In the genomic region with DNA sequence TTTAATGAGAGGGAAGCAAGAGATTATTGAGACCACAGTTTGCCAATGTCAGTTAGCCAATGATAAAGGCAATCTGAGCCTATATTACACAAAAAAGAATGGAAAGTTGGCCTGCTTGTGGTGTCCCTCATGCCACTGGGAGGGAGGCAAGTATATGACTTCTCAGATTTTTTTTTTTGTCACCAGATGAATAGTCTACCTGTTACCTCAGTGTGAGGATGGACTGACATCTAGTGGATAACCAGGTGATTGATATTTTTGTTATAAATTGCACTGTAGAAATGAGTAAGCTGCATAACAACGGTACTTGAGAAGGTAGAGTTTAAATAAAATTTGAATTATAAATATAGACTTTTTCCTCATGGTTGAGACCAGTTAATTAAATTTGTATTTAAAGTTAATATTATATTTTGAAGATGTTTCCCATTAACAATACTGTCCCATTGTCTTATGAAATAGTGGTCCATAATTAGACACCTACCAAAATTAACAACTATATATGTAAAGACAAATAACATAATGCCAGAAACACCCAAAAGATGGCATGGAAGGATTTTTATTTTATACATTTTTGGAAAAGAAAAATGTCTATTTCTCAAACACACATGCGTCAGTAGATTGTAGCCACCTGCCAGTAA, we compare ENCODE assay signal across 2 cellular contexts.
TF ChIP-seq lines count a peak whose summit lies in the region.

No MANE protein-coding gene starts in this region.

TF ChIP-seq in HEK293, 187 proteins besides CTCF, POLR2A, EP300 and RAD21 (continued from another document):
- TF ChIP-seq ZNF654 (tag by site-specific recombination; IDR thresholded peaks at IDR 0.05; ENCODE audit: low read depth): peak; percentile 60
TF ChIP-seq in HEK293: peak in this region for 1.

TF ChIP-seq in H1, 55 proteins besides CTCF, POLR2A, EP300 and RAD21 (continued from another document):
- TF ChIP-seq CHD7 (IDR thresholded peaks at IDR 0.05; ENCODE audit: insufficient replicate concordance, low read length): no peak
- TF ChIP-seq SP4 (IDR thresholded peaks at IDR 0.05; ENCODE audit: low read length): no peak
- no peak for TF ChIP-seq SIN3A (conservative IDR thresholded peaks at IDR 0.05 in 1 of 2, IDR thresholded peaks at IDR 0.05 in 1 of 2; ENCODE audit: low read depth in 1 of 2, low read length in 2 of 2)
- TF ChIP-seq RNF2 (IDR thresholded peaks at IDR 0.05; ENCODE audit: borderline replicate concordance, low read depth, low read length, missing control alignments, poor library complexity, severe bottlenecking): no peak
- no peak for TF ChIP-seq BACH1 (IDR thresholded peaks at IDR 0.05; ENCODE audit: low read length)
- TF ChIP-seq RFX5 (IDR thresholded peaks at IDR 0.05; ENCODE audit: borderline replicate concordance, low read depth, low read length): no peak
